Comparison of ENCODE assay signal across 7 cellular contexts in genomic region chr1:58768971-58769808, GRCh38. TPM values are rescaled to one million over a fixed set of nuclear protein-coding genes. Genes with fewer than 3 reads are reported as not detected.
A peak's percentile ranks its signal among the peaks of the same experiment; 100 is the strongest.
DNase-seq lines count a peak whose midpoint lies in the region; TF ChIP-seq lines count a peak whose summit lies in the region.

No MANE protein-coding gene starts in this region.

- H3K4me3 Mint-ChIP-seq in activated T-helper 1 cell treated with anti-CD3 and anti-CD28 coated beads, Interleukin-12 subunit alpha, Interleukin-12 subunit beta, Interleukin-2, Interleukin-4 antibody, amounts not matched to agents 30 ng/mL and 10 ng/mL and 1 ng/mL, durations not matched to agents 14 hours and 24 hours and 36 hours: no peak overlapping the region

- H3K36me3 Mint-ChIP-seq in activated T-helper 1 cell treated with anti-CD3 and anti-CD28 coated beads, Interleukin-12 subunit alpha, Interleukin-12 subunit beta, Interleukin-2, Interleukin-4 antibody, amounts not matched to agents 30 ng/mL and 10 ng/mL and 1 ng/mL, durations not matched to agents 14 hours and 24 hours and 36 hours (ENCODE audit: low read depth): peaks cover 1% of the 10 kb centered on the region

- H3K4me1 Mint-ChIP-seq in activated T-helper 1 cell treated with anti-CD3 and anti-CD28 coated beads, Interleukin-12 subunit alpha, Interleukin-12 subunit beta, Interleukin-2, Interleukin-4 antibody, amounts not matched to agents 30 ng/mL and 10 ng/mL and 1 ng/mL, durations not matched to agents 14 hours and 24 hours and 36 hours (ENCODE audit: low read depth): peaks cover 15% of the 10 kb centered on the region

- peak; percentile 39 for TF ChIP-seq CTCF in GM10248 (IDR thresholded peaks at IDR 0.05; ENCODE audit: control extremely low read depth, extremely low read depth, low read depth, missing control alignments)

- DNase-seq in GM10248 (ENCODE audit: extremely low spot score) (no peak), NCI-H1694 treated with DMSO at 0.1 percent for 48 hours (lab: John Stamatoyannopoulos, UW) (peak; percentile 60), epithelial cell of prostate (ENCODE audit: low read depth, low spot score) (no peak), middle frontal gyrus (ENCODE audit: extremely low spot score, low spot score) (peak; percentile 45), ureter (ENCODE audit: low spot score) (peak; percentile 77)
- peak; percentile 64 to 73 for DNase-seq in activated CD4-positive, alpha-beta T cell treated with anti-CD3 and anti-CD28 coated beads, Interleukin-2, amount 50 U/mL, for 48 hours
- DNase-seq in activated T-helper 1 cell treated with anti-CD3 and anti-CD28 coated beads, Interleukin-12 subunit alpha, Interleukin-12 subunit beta, Interleukin-2, Interleukin-4 antibody, amounts not matched to agents 30 ng/mL and 10 ng/mL and 1 ng/mL, durations not matched to agents 14 hours and 24 hours and 36 hours (ENCODE audit: low spot score): no peak

- CTCF ChIA-PET in GM10248 (lab: Yijun Ruan, JAX): interaction anchor here (0.8 to 1.7 kb wide), 7 partner anchors 10 to 963 kb away, joined by 3 to 5 read pairs (median 3); partner anchors contain the start of gene JUN

- H3K27ac Mint-ChIP-seq in activated T-helper 1 cell treated with anti-CD3 and anti-CD28 coated beads, Interleukin-12 subunit alpha, Interleukin-12 subunit beta, Interleukin-2, Interleukin-4 antibody, amounts not matched to agents 30 ng/mL and 10 ng/mL and 1 ng/mL, durations not matched to agents 14 hours and 24 hours and 36 hours: no peak overlapping the region

- POLR2A ChIA-PET in GM10248 (lab: Yijun Ruan, JAX): no interaction called here

- intact Hi-C loops in activated T-helper 1 cell treated with anti-CD3 and anti-CD28 coated beads, Interleukin-12 subunit alpha, Interleukin-12 subunit beta, Interleukin-2, Interleukin-4 antibody, amounts not matched to agents 30 ng/mL and 10 ng/mL and 1 ng/mL, durations not matched to agents 14 hours and 24 hours and 36 hours (cut with micrococcal nuclease): loop anchor here (1.0 kb wide), 1 partner anchor 29 kb away; no protein-coding TSS in a partner anchor

- peak overlapping the region; percentile 22 for H3K27ac ChIP-seq in epithelial cell of prostate

- H3K27me3 Mint-ChIP-seq in activated T-helper 1 cell treated with anti-CD3 and anti-CD28 coated beads, Interleukin-12 subunit alpha, Interleukin-12 subunit beta, Interleukin-2, Interleukin-4 antibody, amounts not matched to agents 30 ng/mL and 10 ng/mL and 1 ng/mL, durations not matched to agents 14 hours and 24 hours and 36 hours (ENCODE audit: insufficient read depth): peaks cover 4% of the 10 kb centered on the region

- no peaks in the 10 kb centered on the region for H3K9me3 Mint-ChIP-seq in activated T-helper 1 cell treated with anti-CD3 and anti-CD28 coated beads, Interleukin-12 subunit alpha, Interleukin-12 subunit beta, Interleukin-2, Interleukin-4 antibody, amounts not matched to agents 30 ng/mL and 10 ng/mL and 1 ng/mL, durations not matched to agents 14 hours and 24 hours and 36 hours

RNA-seq across cellular contexts. Expression of gene JUN, which starts 14.7 kb away (rescaled TPM):
- 37.9 TPM for total RNA-seq in ureter
- total RNA-seq in activated T-helper 1 cell treated with anti-CD3 and anti-CD28 coated beads, Interleukin-12 subunit alpha, Interleukin-12 subunit beta, Interleukin-2, Interleukin-4 antibody, amounts not matched to agents 30 ng/mL and 10 ng/mL and 1 ng/mL, durations not matched to agents 14 hours and 24 hours and 36 hours: 68.5 and 71.6 TPM in 2 replicates

Comparison
In these comparisons a context has a peak if more than half of its experiments do, and no peak if none do; other contexts are left out.
1. DNase-seq: peak in NCI-H1694 treated with DMSO at 0.1 percent for 48 hours (single experiment), activated CD4-positive, alpha-beta T cell treated with anti-CD3 and anti-CD28 coated beads, Interleukin-2, amount 50 U/mL, for 48 hours (2 of 2), middle frontal gyrus (single experiment) and ureter (single experiment); none in GM10248 (single experiment), epithelial cell of prostate (single experiment) and activated T-helper 1 cell treated with anti-CD3 and anti-CD28 coated beads, Interleukin-12 subunit alpha, Interleukin-12 subunit beta, Interleukin-2, Interleukin-4 antibody, amounts not matched to agents 30 ng/mL and 10 ng/mL and 1 ng/mL, durations not matched to agents 14 hours and 24 hours and 36 hours (single experiment).